In genomic region chr3:40908612-40909011, GRCh38 we compare ENCODE assay signal across 16 cellular contexts.
"Had no signal": no experiment of that assay in that cellular context is flagged by ENCODE, and none has a peak within 500 bp of the region (broad histone marks: within the 10 kb centered on the region; RNA-seq: fewer than 3 reads in every experiment).

No MANE protein-coding gene starts in this region.

- ATAC-seq: activated T-helper 17 cell treated with anti-CD3 and anti-CD28 coated beads, Interleukin-2, amount 50 U/mL, for 72 hours; gastrocnemius medialis; heart right ventricle; left colon; natural killer cell; T-helper 17 cell had no signal

- H3K27me3 ChIP-seq: gastrocnemius medialis, heart right ventricle, sigmoid colon, vagina had no signal

- H3K36me3 ChIP-seq: gastrocnemius medialis, heart right ventricle, sigmoid colon, vagina had no signal

- H3K9me3 Mint-ChIP-seq: activated CD4-positive, alpha-beta T cell treated with anti-CD3 and anti-CD28 coated beads, Interleukin-2, amount 10 ng/mL, durations not matched to agents 7 days and 5 days; activated naive CD4-positive, alpha-beta T cell treated with anti-CD3 and anti-CD28 coated beads, Interleukin-2, amount 10 ng/mL, durations not matched to agents 7 days and 5 days; activated T-helper 17 cell treated with anti-CD3 and anti-CD28 coated beads, Interleukin-2, amount 50 U/mL, for 72 hours; natural killer cell had no signal

- DNase-seq: activated CD4-positive, alpha-beta T cell treated with anti-CD3 and anti-CD28 coated beads, Interleukin-2, amount 10 ng/mL, durations not matched to agents 7 days and 5 days; activated CD4-positive, CD25-positive, alpha-beta regulatory T cell; activated naive CD4-positive, alpha-beta T cell treated with anti-CD3 and anti-CD28 coated beads, Interleukin-2, amount 10 ng/mL, durations not matched to agents 7 days and 5 days; activated T-cell treated with anti-CD3 and anti-CD28 coated beads for 4 hours; central memory CD4-positive, alpha-beta T cell; cortex of kidney; effector CD8-positive, alpha-beta T cell; gastrocnemius medialis; heart right ventricle; left colon; natural killer cell; sigmoid colon; stimulated activated CD4-positive, alpha-beta T cell treated with anti-CD3 and anti-CD28 coated beads, Interleukin-4, amount 100 ng/mL, for 24 hours; T-helper 17 cell had no signal

- H3K4me3 Mint-ChIP-seq: activated CD4-positive, alpha-beta T cell treated with anti-CD3 and anti-CD28 coated beads, Interleukin-2, amount 10 ng/mL, durations not matched to agents 7 days and 5 days; activated naive CD4-positive, alpha-beta T cell treated with anti-CD3 and anti-CD28 coated beads, Interleukin-2, amount 10 ng/mL, durations not matched to agents 7 days and 5 days; activated T-helper 17 cell treated with anti-CD3 and anti-CD28 coated beads, Interleukin-2, amount 50 U/mL, for 72 hours; natural killer cell; T-helper 17 cell had no signal

- H3K4me3 ChIP-seq: gastrocnemius medialis, sigmoid colon, vagina had no signal

- H3K4me1 Mint-ChIP-seq: activated CD4-positive, alpha-beta T cell treated with anti-CD3 and anti-CD28 coated beads, Interleukin-2, amount 10 ng/mL, durations not matched to agents 7 days and 5 days; activated naive CD4-positive, alpha-beta T cell treated with anti-CD3 and anti-CD28 coated beads, Interleukin-2, amount 10 ng/mL, durations not matched to agents 7 days and 5 days; activated T-helper 17 cell treated with anti-CD3 and anti-CD28 coated beads, Interleukin-2, amount 50 U/mL, for 72 hours; natural killer cell; T-helper 17 cell had no signal

- H3K36me3 Mint-ChIP-seq: activated naive CD4-positive, alpha-beta T cell treated with anti-CD3 and anti-CD28 coated beads, Interleukin-2, amount 10 ng/mL, durations not matched to agents 7 days and 5 days; natural killer cell had no signal

- H3K9me3 ChIP-seq: gastrocnemius medialis, heart right ventricle, sigmoid colon, vagina had no signal

- H3K4me1 ChIP-seq: gastrocnemius medialis, heart right ventricle, vagina had no signal

- H3K27ac ChIP-seq: gastrocnemius medialis, sigmoid colon, vagina had no signal

- H3K27me3 Mint-ChIP-seq: activated naive CD4-positive, alpha-beta T cell treated with anti-CD3 and anti-CD28 coated beads, Interleukin-2, amount 10 ng/mL, durations not matched to agents 7 days and 5 days had no signal

- H3K27ac Mint-ChIP-seq: activated CD4-positive, alpha-beta T cell treated with anti-CD3 and anti-CD28 coated beads, Interleukin-2, amount 10 ng/mL, durations not matched to agents 7 days and 5 days; activated naive CD4-positive, alpha-beta T cell treated with anti-CD3 and anti-CD28 coated beads, Interleukin-2, amount 10 ng/mL, durations not matched to agents 7 days and 5 days; activated T-helper 17 cell treated with anti-CD3 and anti-CD28 coated beads, Interleukin-2, amount 50 U/mL, for 72 hours; natural killer cell; T-helper 17 cell had no signal
